9 cellular contexts compared by ENCODE assay signal in genomic region chr16:57476546-57477410, GRCh38. TPM values are rescaled to one million over a fixed set of nuclear protein-coding genes. Genes with fewer than 3 reads are reported as not detected.
DNase-seq lines count a peak whose midpoint lies in the region; ATAC-seq and TF ChIP-seq lines count a peak whose summit lies in the region.
"Had no signal": no experiment of that assay in that cellular context is flagged by ENCODE, and none has a peak within 500 bp of the region (broad histone marks: within the 10 kb centered on the region; RNA-seq: fewer than 3 reads in every experiment).

No MANE protein-coding gene starts in this region.

- peak overlapping the region in 10 of 11 experiments; percentile 9 to 66 (median 20); a peak in 11 of 22 replicates for H3K9ac ChIP-seq in BLaER1 treated with 17β-estradiol and CSF1 and Interleukin-3, amounts not matched to agents 10 nM and 100 nM

- peak overlapping the region in 6 of 10 donors; percentile 36 to 71 (median 52) for H3K4me3 Mint-ChIP-seq in naive thymus-derived CD8-positive, alpha-beta T cell

- ATAC-seq in naive thymus-derived CD8-positive, alpha-beta T cell: no peak

- peak overlapping the region in 3 of 11 experiments; percentile 18 to 43 (median 36); a peak in 5 of 22 replicates for H3K27ac ChIP-seq in BLaER1 treated with 17β-estradiol and CSF1 and Interleukin-3, amounts not matched to agents 10 nM and 100 nM
- H3K27ac ChIP-seq in ascending aorta (peak overlapping the region; percentile 81 to 82), coronary artery (peak overlapping the region in 1 of 2 donors; percentile 90)
- H3K27ac ChIP-seq: colonic mucosa had no signal

- peaks cover 0 to 82% (median 57%) of the 10 kb centered on the region in 11 experiments; a peak in 20 of 22 replicates for H4K20me1 ChIP-seq in BLaER1 treated with 17β-estradiol and CSF1 and Interleukin-3, amounts not matched to agents 10 nM and 100 nM

- DNase-seq in ELF-1 (ENCODE audit: low read depth, low spot score) (peak; percentile 24), ascending aorta (ENCODE audit: low spot score in 2 of 2) (no peak), NCI-H146 treated with DMSO at 0.1 percent for 48 hours (lab: John Stamatoyannopoulos, UW; ENCODE audit: unreplicated experiment) (no peak), coronary artery (ENCODE audit: low spot score) (no peak), MG63 (no peak)
- DNase-seq in naive thymus-derived CD8-positive, alpha-beta T cell: no peak
- DNase-seq: colonic mucosa had no signal

- peak overlapping the region in 4 of 10 donors; percentile 66 to 85 (median 70) for H3K27ac Mint-ChIP-seq in naive thymus-derived CD8-positive, alpha-beta T cell
- H3K27ac Mint-ChIP-seq: stimulated activated naive CD8-positive, alpha-beta T cell treated with anti-CD3 and anti-CD28 coated beads, Interleukin-15, amount 100 ng/mL, for 72 hours had no signal

- H3K36me3 Mint-ChIP-seq in naive thymus-derived CD8-positive, alpha-beta T cell: peaks cover 0 to 10% (median 0%) of the 10 kb centered on the region in 3 donors

- H3K9me3 Mint-ChIP-seq in naive thymus-derived CD8-positive, alpha-beta T cell: no peaks in the 10 kb centered on the region
- H3K9me3 Mint-ChIP-seq: stimulated activated naive CD8-positive, alpha-beta T cell treated with anti-CD3 and anti-CD28 coated beads, Interleukin-15, amount 100 ng/mL, for 72 hours had no signal

- peaks cover 14 to 23% (median 21%) of the 10 kb centered on the region in 4 donors for H3K4me1 Mint-ChIP-seq in naive thymus-derived CD8-positive, alpha-beta T cell

- H3K4me2 ChIP-seq in BLaER1 treated with 17β-estradiol and CSF1 and Interleukin-3, amounts not matched to agents 10 nM and 100 nM: peak overlapping the region; percentile 92 to 100 (median 97)

- H3K27me3 Mint-ChIP-seq in naive thymus-derived CD8-positive, alpha-beta T cell: peaks cover 0 to 2% (median 0%) of the 10 kb centered on the region in 5 donors
- H3K27me3 Mint-ChIP-seq: stimulated activated naive CD8-positive, alpha-beta T cell treated with anti-CD3 and anti-CD28 coated beads, Interleukin-15, amount 100 ng/mL, for 72 hours had no signal

- POLR2A ChIA-PET in naive thymus-derived CD8-positive, alpha-beta T cell (lab: Charles Lee): interaction anchor here (2.2 kb wide), 1 partner anchor 15 kb away, joined by 6 read pairs; the partner anchor contains the start of gene POLR2C

- peak overlapping the region in 2 of 10 experiments; percentile 19 to 68; a peak in 3 of 20 replicates for H3K4me3 ChIP-seq in BLaER1 treated with 17β-estradiol and CSF1 and Interleukin-3, amounts not matched to agents 10 nM and 100 nM
- H3K4me3 ChIP-seq in ascending aorta: no peak overlapping the region
- no peak overlapping the region for H3K4me3 ChIP-seq in coronary artery
- no peak overlapping the region for H3K4me3 ChIP-seq in MG63
- H3K4me3 ChIP-seq: colonic mucosa had no signal

- no peaks in the 10 kb centered on the region for H3K9me3 ChIP-seq in BLaER1 treated with 17β-estradiol and CSF1 and Interleukin-3, amounts not matched to agents 10 nM and 100 nM (replicated peaks in 1 of 11)
- no peaks in the 10 kb centered on the region for H3K9me3 ChIP-seq in ascending aorta
- no peaks in the 10 kb centered on the region for H3K9me3 ChIP-seq in MG63
- H3K9me3 ChIP-seq: colonic mucosa had no signal

- peaks cover 14 to 47% (median 31%) of the 10 kb centered on the region in 11 experiments; a peak in 20 of 22 replicates for H3K36me3 ChIP-seq in BLaER1 treated with 17β-estradiol and CSF1 and Interleukin-3, amounts not matched to agents 10 nM and 100 nM
- H3K36me3 ChIP-seq in ascending aorta (peaks cover 32 to 36% of the 10 kb centered on the region in 2 donors), MG63 (peaks cover 13% of the 10 kb centered on the region)
- H3K36me3 ChIP-seq: colonic mucosa had no signal

- no peak for TF ChIP-seq CTCF in ascending aorta (IDR thresholded peaks at IDR 0.05)
- TF ChIP-seq CTCF in coronary artery (IDR thresholded peaks at IDR 0.05): no peak

- peaks cover 60 to 94% (median 86%) of the 10 kb centered on the region in 10 experiments for H3K4me1 ChIP-seq in BLaER1 treated with 17β-estradiol and CSF1 and Interleukin-3, amounts not matched to agents 10 nM and 100 nM
- peaks cover 15 to 42% of the 10 kb centered on the region in 2 donors for H3K4me1 ChIP-seq in ascending aorta

- intact Hi-C loops in ascending aorta (cut with DNase I): loop anchor here (5.0 to 10.0 kb wide), 2 partner anchors 41 to 338 kb away; no protein-coding TSS in a partner anchor

- no peaks in the 10 kb centered on the region for H3K27me3 ChIP-seq in BLaER1 treated with 17β-estradiol and CSF1 and Interleukin-3, amounts not matched to agents 10 nM and 100 nM
- H3K27me3 ChIP-seq in ascending aorta (no peaks in the 10 kb centered on the region), MG63 (no peaks in the 10 kb centered on the region)
- H3K27me3 ChIP-seq: colonic mucosa had no signal

RNA-seq across cellular contexts. Expression of gene DOK4, which starts 9.5 kb away (rescaled TPM):
- 40.2 TPM for total RNA-seq in ascending aorta
- total RNA-seq in naive thymus-derived CD8-positive, alpha-beta T cell: 1 to 10 TPM; 3.9 to 4.8 TPM
- 1 to 10 TPM; 1.8 to 4.7 (median 3.1) TPM for polyA plus RNA-seq in naive thymus-derived CD8-positive, alpha-beta T cell
- total RNA-seq in MG63 (2014; rRNA removed; shearing (Covaris generic); ENCODE audit: low replicate concordance): 19.1 and 19.3 TPM in 2 replicates

RNA-seq across cellular contexts. Expression of gene POLR2C, which starts 14.3 kb away (rescaled TPM):
- 110 TPM for total RNA-seq in ascending aorta
- total RNA-seq in naive thymus-derived CD8-positive, alpha-beta T cell: 100 to 1,000 TPM; 103 to 104 TPM
- polyA plus RNA-seq in naive thymus-derived CD8-positive, alpha-beta T cell: 10 to 100 TPM; 46.7 to 48.6 (median 47.4) TPM
- total RNA-seq in MG63 (2014; rRNA removed; shearing (Covaris generic); ENCODE audit: low replicate concordance): 482 TPM in 2 replicates

RNA-seq across cellular contexts. Expression of gene COQ9, which starts 29.5 kb away (rescaled TPM):
- total RNA-seq in ascending aorta: 35.7 TPM
- 10 to 100 TPM; 35.8 to 38.3 TPM for total RNA-seq in naive thymus-derived CD8-positive, alpha-beta T cell
- polyA plus RNA-seq in naive thymus-derived CD8-positive, alpha-beta T cell: 10 to 100 TPM; 22.8 to 59.0 (median 29.7) TPM
- 133 and 193 TPM in 2 replicates for total RNA-seq in MG63 (2014; rRNA removed; shearing (Covaris generic); ENCODE audit: low replicate concordance)

RNA-seq across cellular contexts. Expression of gene CIAPIN1, which starts 29.6 kb away (rescaled TPM):
- 28.7 TPM for total RNA-seq in ascending aorta
- total RNA-seq in naive thymus-derived CD8-positive, alpha-beta T cell: 10 to 100 TPM; 37.2 to 44.3 TPM
- polyA plus RNA-seq in naive thymus-derived CD8-positive, alpha-beta T cell: 100 to 1,000 TPM in 2 of 3 donors, 10 to 100 TPM in 1; 81.1 to 143 (median 108) TPM
- total RNA-seq in MG63 (2014; rRNA removed; shearing (Covaris generic); ENCODE audit: low replicate concordance): 177 and 277 TPM in 2 replicates

RNA-seq across cellular contexts. Expression of gene CCDC102A, which starts 59.6 kb away (rescaled TPM):
- 13.7 TPM for total RNA-seq in ascending aorta
- total RNA-seq in naive thymus-derived CD8-positive, alpha-beta T cell: 1 to 10 TPM; 7.0 to 9.7 TPM
- 10 to 100 TPM in 1 of 3 donors, 1 to 10 TPM in 2; 7.8 to 17.0 (median 9.2) TPM for polyA plus RNA-seq in naive thymus-derived CD8-positive, alpha-beta T cell
- 33.1 and 34.6 TPM in 2 replicates for total RNA-seq in MG63 (2014; rRNA removed; shearing (Covaris generic); ENCODE audit: low replicate concordance)
